Comparison of ENCODE assay signal across 8 cellular contexts in genomic region chr6:16130437-16130891, GRCh38. TPM values are rescaled to one million over a fixed set of nuclear protein-coding genes. Genes with fewer than 3 reads are reported as not detected.
A peak's percentile ranks its signal among the peaks of the same experiment; 100 is the strongest.
DNase-seq lines count a peak whose midpoint lies in the region; ATAC-seq lines count a peak whose summit lies in the region.

No MANE protein-coding gene starts in this region.

- H3K4me3 ChIP-seq in mucosa of stomach (ENCODE audit: low read length), result peak overlapping the region; percentile 37

- H3K4me1 ChIP-seq in mucosa of stomach (ENCODE audit: control insufficient read depth, insufficient read depth, low read length), result peaks cover 12% of the 10 kb centered on the region

- peak; percentile 39 for DNase-seq in G401 (ENCODE audit: low spot score)
- peak; percentile 78 for DNase-seq in NCI-H1105 treated with DMSO at 0.1 percent for 48 hours (lab: John Stamatoyannopoulos, UW)
- DNase-seq in cerebellar cortex (ENCODE audit: low spot score), result peak; percentile 28
- no peak for DNase-seq in NCI-H226

- no peak for ATAC-seq in GM18511 (IDR thresholded peaks at IDR 0.05; ENCODE audit: unreplicated experiment)
- ATAC-seq in HG03139 (IDR thresholded peaks at IDR 0.05; ENCODE audit: unreplicated experiment), result no peak
- no peak for ATAC-seq in HG03342 (IDR thresholded peaks at IDR 0.05; ENCODE audit: unreplicated experiment)

- no peaks in the 10 kb centered on the region for H3K9me3 ChIP-seq in mucosa of stomach (ENCODE audit: control insufficient read depth, low read length)

- in situ Hi-C loops in G401 (cut with HindIII; ENCODE audit: low sequenced_read_pairs), result no loop called here

- peak overlapping the region; percentile 30 for H3K9ac ChIP-seq in mucosa of stomach (ENCODE audit: low read length)

- H3K27me3 ChIP-seq in mucosa of stomach (ENCODE audit: control insufficient read depth, insufficient read depth, low read length), result no peaks in the 10 kb centered on the region

- H3K36me3 ChIP-seq in mucosa of stomach (ENCODE audit: control insufficient read depth, insufficient read depth, low read length), result no peaks in the 10 kb centered on the region

RNA-seq across cellular contexts. Expression of gene MYLIP, which starts 1.6 kb away (rescaled TPM):
- 2.0 and 3.7 TPM in 2 replicates for total RNA-seq in G401 (2014; rRNA removed; shearing (Covaris generic))
